6 cellular contexts compared by ENCODE assay signal in the genomic region with DNA sequence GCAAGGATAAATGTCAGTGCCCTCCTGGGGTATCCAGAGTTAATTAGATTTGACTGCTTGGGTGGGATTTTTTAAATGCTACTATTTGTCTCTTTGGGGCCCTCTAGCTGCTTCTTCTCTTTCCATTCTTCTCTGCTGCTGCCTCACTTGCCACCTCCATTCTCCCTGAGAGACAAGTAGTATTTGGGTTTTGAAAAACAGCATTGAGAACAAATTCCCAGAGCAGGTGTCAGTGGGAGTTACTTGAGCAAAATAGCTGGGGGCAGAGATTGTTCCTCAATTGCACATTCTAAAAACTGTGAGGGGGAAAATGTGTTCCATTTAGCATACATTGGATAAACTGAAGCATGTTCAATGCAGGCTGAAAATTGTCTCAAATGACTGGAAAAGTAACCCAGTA.
"Had no signal": no experiment of that assay in that cellular context is flagged by ENCODE, and none has a peak within 500 bp of the region (broad histone marks: within the 10 kb centered on the region; RNA-seq: fewer than 3 reads in every experiment).

No MANE protein-coding gene starts in this region.

- ATAC-seq: GM23338, K562 had no signal

- DNase-seq: H9, HCEC 1CT, HFFc6, IMR-90 had no signal

- H3K4me3 ChIP-seq: GM23338, K562 had no signal
